ENCODE assay signal across 1 cellular context in genomic region chr5:150436141-150436680, GRCh38.
A peak's percentile ranks its signal among the peaks of the same experiment; 100 is the strongest.
TF ChIP-seq lines count a peak whose summit lies in the region.

No MANE protein-coding gene starts in this region.

TF ChIP-seq in HepG2, 621 proteins besides CTCF, POLR2A, EP300 and RAD21 (continued from another document):
- TF ChIP-seq ZXDC (CRISPR knock-in tag; IDR thresholded peaks at IDR 0.05): peak; percentile 78; the same call in 1 of the 2 replicates
- TF ChIP-seq FOSL2 (CRISPR knock-in tag; IDR thresholded peaks at IDR 0.05): peak; percentile 28; the same call in 1 of the 2 replicates
- TF ChIP-seq TEAD3 (CRISPR knock-in tag; optimal IDR thresholded peaks at IDR 0.05; ENCODE audit: borderline replicate concordance): peak; percentile 50
- TF ChIP-seq HOXA3 (CRISPR knock-in tag; IDR thresholded peaks at IDR 0.05): peak; percentile 16; the same call in 1 of the 2 replicates
- TF ChIP-seq MAX (IDR thresholded peaks at IDR 0.05): 0 out of 2 replicates have a peak, but pooled peaks have one; percentile 37
- TF ChIP-seq THAP11 (CRISPR knock-in tag; IDR thresholded peaks at IDR 0.05): 0 out of 2 replicates have a peak, but pooled peaks have one; percentile 31
- no peak for TF ChIP-seq DRAP1 (CRISPR knock-in tag; IDR thresholded peaks at IDR 0.05)
- no peak for TF ChIP-seq ARNT (IDR thresholded peaks at IDR 0.05)
- peak; percentile 35; the same call in 1 of the 2 replicates for TF ChIP-seq ETV5 (CRISPR knock-in tag; IDR thresholded peaks at IDR 0.05; ENCODE audit: borderline replicate concordance)
- TF ChIP-seq KDM2A (CRISPR knock-in tag; IDR thresholded peaks at IDR 0.05; ENCODE audit: borderline replicate concordance, low read depth): peak; percentile 24; the same call in 1 of the 2 replicates
- TF ChIP-seq XRCC5 (optimal IDR thresholded peaks at IDR 0.05; ENCODE audit: low read length): peak; percentile 29
